ENCODE assay signal across 1 cellular context in the genomic region with DNA sequence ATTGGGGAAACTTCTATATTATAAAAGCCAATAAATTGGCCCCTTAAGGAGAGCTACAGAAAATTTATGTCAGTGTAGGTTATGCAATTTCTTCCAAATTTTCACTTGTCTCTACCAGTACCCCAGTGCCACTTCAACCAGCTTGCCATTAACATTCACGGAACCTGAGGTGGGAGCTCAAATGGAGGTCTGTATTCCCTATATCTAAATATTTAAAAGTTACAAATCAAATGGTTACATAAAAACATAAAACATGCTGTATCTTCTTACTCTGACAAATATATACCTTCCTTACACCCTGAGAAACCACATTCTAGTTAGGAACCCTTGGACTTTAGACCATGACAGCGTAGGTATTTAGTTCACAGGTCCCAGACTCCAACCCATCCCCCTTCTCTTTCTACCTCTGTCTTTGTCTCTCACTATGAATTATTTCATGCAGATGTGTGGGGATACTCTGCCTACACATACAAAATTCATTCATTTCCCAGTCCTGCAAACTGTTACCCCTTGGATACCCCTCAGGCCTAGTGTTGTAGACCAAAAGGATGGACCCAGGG.
TF ChIP-seq lines count a peak whose summit lies in the region.

No MANE protein-coding gene starts in this region.

TF ChIP-seq in HepG2, 621 proteins besides CTCF, POLR2A, EP300 and RAD21 (continued from another document and continues in another):
- TF ChIP-seq AHDC1 (CRISPR knock-in tag; IDR thresholded peaks at IDR 0.05; ENCODE audit: borderline replicate concordance) (no peak), ADNP (CRISPR knock-in tag; IDR thresholded peaks at IDR 0.05) (no peak), SIN3A (IDR thresholded peaks at IDR 0.05; ENCODE audit: borderline replicate concordance, low read depth, low read length) (no peak), NFE2L2 (IDR thresholded peaks at IDR 0.05; ENCODE audit: low read length) (no peak), RXRB (CRISPR knock-in tag; IDR thresholded peaks at IDR 0.05; ENCODE audit: borderline replicate concordance) (0 out of 2 replicates have a peak, but pooled peaks have one; percentile 14), TARDBP (CRISPR knock-in tag; IDR thresholded peaks at IDR 0.05) (no peak), ZNF484 (CRISPR knock-in tag; IDR thresholded peaks at IDR 0.05; ENCODE audit: borderline replicate concordance, low read depth) (no peak), ZNF280B (CRISPR knock-in tag; IDR thresholded peaks at IDR 0.05; ENCODE audit: borderline replicate concordance) (no peak), ZNF710 (CRISPR knock-in tag; IDR thresholded peaks at IDR 0.05; ENCODE audit: borderline replicate concordance) (no peak), FUBP1 (CRISPR knock-in tag; IDR thresholded peaks at IDR 0.05; ENCODE audit: borderline replicate concordance) (no peak), HNF4G (IDR thresholded peaks at IDR 0.05; ENCODE audit: borderline replicate concordance, low read depth, low read length) (peak; percentile 61), HNF4G (CRISPR knock-in tag; IDR thresholded peaks at IDR 0.05; ENCODE audit: borderline replicate concordance, low read depth) (no peak), ZNF563 (CRISPR knock-in tag; IDR thresholded peaks at IDR 0.05) (no peak), MTA1 (CRISPR knock-in tag; IDR thresholded peaks at IDR 0.05; ENCODE audit: borderline replicate concordance) (no peak), ZNF383 (CRISPR knock-in tag; IDR thresholded peaks at IDR 0.05; ENCODE audit: borderline replicate concordance) (no peak), MEIS1 (CRISPR knock-in tag; IDR thresholded peaks at IDR 0.05; ENCODE audit: borderline replicate concordance) (no peak), ERF (CRISPR knock-in tag; IDR thresholded peaks at IDR 0.05) (no peak), EHMT2 (IDR thresholded peaks at IDR 0.05; ENCODE audit: borderline replicate concordance, low read depth, low read length) (0 out of 2 replicates have a peak, but pooled peaks have one; percentile 54), HOXA5 (CRISPR knock-in tag; IDR thresholded peaks at IDR 0.05) (no peak), SKI (IDR thresholded peaks at IDR 0.05; ENCODE audit: partially characterized antibody) (peak; percentile 29), NPAS2 (CRISPR knock-in tag; IDR thresholded peaks at IDR 0.05; ENCODE audit: borderline replicate concordance) (no peak), YEATS4 (CRISPR knock-in tag; IDR thresholded peaks at IDR 0.05; ENCODE audit: borderline replicate concordance) (no peak), SMC3 (IDR thresholded peaks at IDR 0.05; ENCODE audit: low read length) (no peak; the same call in 1 of the 2 replicates), ZNF580 (CRISPR knock-in tag; IDR thresholded peaks at IDR 0.05; ENCODE audit: borderline replicate concordance, low read depth) (no peak)
- TF ChIP-seq, protein P1, sequence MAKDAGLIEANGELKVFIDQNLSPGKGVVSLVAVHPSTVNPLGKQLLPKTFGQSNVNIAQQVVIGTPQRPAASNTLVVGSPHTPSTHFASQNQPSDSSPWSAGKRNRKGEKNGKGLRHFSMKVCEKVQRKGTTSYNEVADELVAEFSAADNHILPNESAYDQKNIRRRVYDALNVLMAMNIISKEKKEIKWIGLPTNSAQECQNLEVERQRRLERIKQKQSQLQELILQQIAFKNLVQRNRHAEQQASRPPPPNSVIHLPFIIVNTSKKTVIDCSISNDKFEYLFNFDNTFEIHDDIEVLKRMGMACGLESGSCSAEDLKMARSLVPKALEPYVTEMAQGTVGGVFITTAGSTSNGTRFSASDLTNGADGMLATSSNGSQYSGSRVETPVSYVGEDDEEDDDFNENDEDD (CRISPR knock-in tag; IDR thresholded peaks at IDR 0.05; ENCODE audit: borderline replicate concordance) = no peak
- TF ChIP-seq, protein P2, sequence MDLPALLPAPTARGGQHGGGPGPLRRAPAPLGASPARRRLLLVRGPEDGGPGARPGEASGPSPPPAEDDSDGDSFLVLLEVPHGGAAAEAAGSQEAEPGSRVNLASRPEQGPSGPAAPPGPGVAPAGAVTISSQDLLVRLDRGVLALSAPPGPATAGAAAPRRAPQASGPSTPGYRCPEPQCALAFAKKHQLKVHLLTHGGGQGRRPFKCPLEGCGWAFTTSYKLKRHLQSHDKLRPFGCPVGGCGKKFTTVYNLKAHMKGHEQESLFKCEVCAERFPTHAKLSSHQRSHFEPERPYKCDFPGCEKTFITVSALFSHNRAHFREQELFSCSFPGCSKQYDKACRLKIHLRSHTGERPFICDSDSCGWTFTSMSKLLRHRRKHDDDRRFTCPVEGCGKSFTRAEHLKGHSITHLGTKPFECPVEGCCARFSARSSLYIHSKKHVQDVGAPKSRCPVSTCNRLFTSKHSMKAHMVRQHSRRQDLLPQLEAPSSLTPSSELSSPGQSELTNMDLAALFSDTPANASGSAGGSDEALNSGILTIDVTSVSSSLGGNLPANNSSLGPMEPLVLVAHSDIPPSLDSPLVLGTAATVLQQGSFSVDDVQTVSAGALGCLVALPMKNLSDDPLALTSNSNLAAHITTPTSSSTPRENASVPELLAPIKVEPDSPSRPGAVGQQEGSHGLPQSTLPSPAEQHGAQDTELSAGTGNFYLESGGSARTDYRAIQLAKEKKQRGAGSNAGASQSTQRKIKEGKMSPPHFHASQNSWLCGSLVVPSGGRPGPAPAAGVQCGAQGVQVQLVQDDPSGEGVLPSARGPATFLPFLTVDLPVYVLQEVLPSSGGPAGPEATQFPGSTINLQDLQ (CRISPR knock-in tag; IDR thresholded peaks at IDR 0.05) = no peak
- TF ChIP-seq, protein P3, sequence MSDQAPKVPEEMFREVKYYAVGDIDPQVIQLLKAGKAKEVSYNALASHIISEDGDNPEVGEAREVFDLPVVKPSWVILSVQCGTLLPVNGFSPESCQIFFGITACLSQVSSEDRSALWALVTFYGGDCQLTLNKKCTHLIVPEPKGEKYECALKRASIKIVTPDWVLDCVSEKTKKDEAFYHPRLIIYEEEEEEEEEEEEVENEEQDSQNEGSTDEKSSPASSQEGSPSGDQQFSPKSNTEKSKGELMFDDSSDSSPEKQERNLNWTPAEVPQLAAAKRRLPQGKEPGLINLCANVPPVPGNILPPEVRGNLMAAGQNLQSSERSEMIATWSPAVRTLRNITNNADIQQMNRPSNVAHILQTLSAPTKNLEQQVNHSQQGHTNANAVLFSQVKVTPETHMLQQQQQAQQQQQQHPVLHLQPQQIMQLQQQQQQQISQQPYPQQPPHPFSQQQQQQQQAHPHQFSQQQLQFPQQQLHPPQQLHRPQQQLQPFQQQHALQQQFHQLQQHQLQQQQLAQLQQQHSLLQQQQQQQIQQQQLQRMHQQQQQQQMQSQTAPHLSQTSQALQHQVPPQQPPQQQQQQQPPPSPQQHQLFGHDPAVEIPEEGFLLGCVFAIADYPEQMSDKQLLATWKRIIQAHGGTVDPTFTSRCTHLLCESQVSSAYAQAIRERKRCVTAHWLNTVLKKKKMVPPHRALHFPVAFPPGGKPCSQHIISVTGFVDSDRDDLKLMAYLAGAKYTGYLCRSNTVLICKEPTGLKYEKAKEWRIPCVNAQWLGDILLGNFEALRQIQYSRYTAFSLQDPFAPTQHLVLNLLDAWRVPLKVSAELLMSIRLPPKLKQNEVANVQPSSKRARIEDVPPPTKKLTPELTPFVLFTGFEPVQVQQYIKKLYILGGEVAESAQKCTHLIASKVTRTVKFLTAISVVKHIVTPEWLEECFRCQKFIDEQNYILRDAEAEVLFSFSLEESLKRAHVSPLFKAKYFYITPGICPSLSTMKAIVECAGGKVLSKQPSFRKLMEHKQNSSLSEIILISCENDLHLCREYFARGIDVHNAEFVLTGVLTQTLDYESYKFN (CRISPR knock-in tag; conservative IDR thresholded peaks at IDR 0.05) = peak; percentile 47; the same call in 1 of the 2 replicates
- TF ChIP-seq, protein P4, sequence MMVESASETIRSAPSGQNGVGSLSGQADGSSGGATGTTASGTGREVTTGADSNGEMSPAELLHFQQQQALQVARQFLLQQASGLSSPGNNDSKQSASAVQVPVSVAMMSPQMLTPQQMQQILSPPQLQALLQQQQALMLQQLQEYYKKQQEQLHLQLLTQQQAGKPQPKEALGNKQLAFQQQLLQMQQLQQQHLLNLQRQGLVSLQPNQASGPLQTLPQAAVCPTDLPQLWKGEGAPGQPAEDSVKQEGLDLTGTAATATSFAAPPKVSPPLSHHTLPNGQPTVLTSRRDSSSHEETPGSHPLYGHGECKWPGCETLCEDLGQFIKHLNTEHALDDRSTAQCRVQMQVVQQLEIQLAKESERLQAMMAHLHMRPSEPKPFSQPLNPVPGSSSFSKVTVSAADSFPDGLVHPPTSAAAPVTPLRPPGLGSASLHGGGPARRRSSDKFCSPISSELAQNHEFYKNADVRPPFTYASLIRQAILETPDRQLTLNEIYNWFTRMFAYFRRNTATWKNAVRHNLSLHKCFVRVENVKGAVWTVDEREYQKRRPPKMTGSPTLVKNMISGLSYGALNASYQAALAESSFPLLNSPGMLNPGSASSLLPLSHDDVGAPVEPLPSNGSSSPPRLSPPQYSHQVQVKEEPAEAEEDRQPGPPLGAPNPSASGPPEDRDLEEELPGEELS (CRISPR knock-in tag; IDR thresholded peaks at IDR 0.05) = no peak
